18 cellular contexts compared by ENCODE assay signal in the genomic region with DNA sequence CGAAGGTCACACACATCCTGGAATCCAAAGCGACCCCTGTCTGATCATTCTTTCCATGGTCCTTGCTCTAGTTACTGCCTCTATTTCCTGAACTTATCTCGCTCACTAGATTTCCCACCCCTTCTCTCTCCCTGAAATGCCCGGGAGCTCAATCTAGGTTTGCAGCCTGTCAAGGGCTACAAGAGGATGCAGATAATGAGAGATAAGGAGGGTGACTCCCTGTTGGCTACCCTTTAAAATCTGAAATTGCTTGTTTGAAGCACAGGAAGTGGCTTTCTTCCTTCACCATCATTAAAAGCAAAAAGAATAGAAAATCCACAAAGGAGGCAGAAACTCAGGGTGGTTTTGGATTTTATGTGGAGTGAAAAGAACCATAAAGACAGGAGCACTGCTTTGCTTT. TPM values are rescaled to one million over a fixed set of nuclear protein-coding genes. Genes with fewer than 3 reads are reported as not detected.
"Had no signal": no experiment of that assay in that cellular context is flagged by ENCODE, and none has a peak within 500 bp of the region (broad histone marks: within the 10 kb centered on the region; RNA-seq: fewer than 3 reads in every experiment).

No MANE protein-coding gene starts in this region.

- H3K9ac ChIP-seq: neural progenitor cell had no signal

- H3K4me3 Mint-ChIP-seq: mesothelial cell of epicardium; natural killer cell treated with Interleukin-12 subunit alpha and Interleukin-12 subunit beta and Interleukin-15 and Interleukin-18, amount 100 ng/mL, for 72 hours; neural progenitor cell; type B pancreatic cell had no signal

- H3K36me3 ChIP-seq: esophagus muscularis mucosa, neural progenitor cell, pancreas had no signal

- H3K27ac ChIP-seq: epithelial cell of prostate, esophagus muscularis mucosa, neural progenitor cell, pancreas had no signal

- H3K36me3 Mint-ChIP-seq: mesothelial cell of epicardium; natural killer cell treated with Interleukin-12 subunit alpha and Interleukin-12 subunit beta and Interleukin-15 and Interleukin-18, amount 100 ng/mL, for 72 hours; neural progenitor cell; type B pancreatic cell had no signal

- H2AFZ ChIP-seq: neural progenitor cell had no signal

- H3K27ac Mint-ChIP-seq: mesothelial cell of epicardium; natural killer cell treated with Interleukin-12 subunit alpha and Interleukin-12 subunit beta and Interleukin-15 and Interleukin-18, amount 100 ng/mL, for 72 hours; neural progenitor cell; progenitor cell of endocrine pancreas; type B pancreatic cell had no signal

- ATAC-seq: left colon; left ventricle myocardium superior; natural killer cell treated with Interleukin-12 subunit alpha and Interleukin-12 subunit beta and Interleukin-15 and Interleukin-18, amount 100 ng/mL, for 72 hours; pancreas; right cardiac atrium had no signal

- H3K4me3 ChIP-seq: esophagus muscularis mucosa, lung, neural progenitor cell, pancreas had no signal

- H3K9me3 ChIP-seq: esophagus muscularis mucosa, pancreas had no signal

- H3K9me3 Mint-ChIP-seq: natural killer cell treated with Interleukin-12 subunit alpha and Interleukin-12 subunit beta and Interleukin-15 and Interleukin-18, amount 100 ng/mL, for 72 hours had no signal

- H3K4me2 ChIP-seq: neural progenitor cell had no signal

- H3K4me1 ChIP-seq: neural progenitor cell, pancreas had no signal

- DNase-seq: effector memory CD4-positive, alpha-beta T cell; kidney; left colon; left ventricle myocardium superior; nucleus accumbens; pancreas; right cardiac atrium; small intestine; stimulated activated CD4-positive, alpha-beta T cell treated with anti-CD3 and anti-CD28 coated beads, Interleukin-2, amount 100 ng/mL, for 48 hours; stimulated activated naive CD4-positive, alpha-beta T cell treated with Interleukin-2 at 50 U/mL for 16 hours had no signal

RNA-seq across cellular contexts. Expression of a gene that starts 13.0 kb away (rescaled TPM):
- total RNA-seq: progenitor cell of endocrine pancreas had no signal
